In genomic region chr22:24474221-24474620, GRCh38 we compare ENCODE assay signal across 13 cellular contexts. TPM values are rescaled to one million over a fixed set of nuclear protein-coding genes. Genes with fewer than 3 reads are reported as not detected.
DNase-seq lines count a peak whose midpoint lies in the region; ATAC-seq, FAIRE-seq and TF ChIP-seq lines count a peak whose summit lies in the region.
"Had no signal": no experiment of that assay in that cellular context is flagged by ENCODE, and none has a peak within 500 bp of the region (broad histone marks: within the 10 kb centered on the region; RNA-seq: fewer than 3 reads in every experiment).

No MANE protein-coding gene starts in this region.

- POLR2A ChIA-PET in A549 (lab: Yijun Ruan, JAX) (no interaction called here), HEK293 (lab: Yijun Ruan, JAX) (no interaction called here)

- TF ChIP-seq EP300 in A549 (IDR thresholded peaks at IDR 0.05): no peak

- no peak for TF ChIP-seq CTCF in A549 (IDR thresholded peaks at IDR 0.05)
- TF ChIP-seq CTCF in HEK293 (tag by site-specific recombination; IDR thresholded peaks at IDR 0.05): no peak
- TF ChIP-seq CTCF in astrocyte of the spinal cord (IDR thresholded peaks at IDR 0.05; ENCODE audit: low read depth, low read length): no peak
- no peak for TF ChIP-seq CTCF in kidney epithelial cell (IDR thresholded peaks at IDR 0.05; ENCODE audit: insufficient read depth, low read length, poor library complexity, severe bottlenecking)

- TF ChIP-seq RAD21 in A549 (conservative IDR thresholded peaks at IDR 0.05 in 1 of 2, IDR thresholded peaks at IDR 0.05 in 1 of 2): no peak

- CTCF ChIA-PET in A549 (lab: Yijun Ruan, JAX): interaction anchor here (1.0 to 2.2 kb wide), 2 partner anchors 9 to 29 kb away, joined by 6 to 7 read pairs; no protein-coding TSS in a partner anchor
- CTCF ChIA-PET in HEK293 (lab: Yijun Ruan, JAX): interaction anchor here (0.6 to 1.5 kb wide), 6 partner anchors 12 to 53 kb away, joined by 3 to 5 read pairs (median 4); no protein-coding TSS in a partner anchor

- in situ Hi-C loops in astrocyte of the spinal cord (cut with HindIII; ENCODE audit: low sequenced_read_pairs): no loop called here

- H3K36me3 ChIP-seq in HEK293 (ENCODE audit: control insufficient read depth in 2 of 2, insufficient read depth in 1 of 2, low read length in 2 of 2) (no peaks in the 10 kb centered on the region), kidney epithelial cell (ENCODE audit: control insufficient read depth, insufficient read depth, low read length) (no peaks in the 10 kb centered on the region)
- H3K36me3 ChIP-seq: vagina had no signal

- no peaks in the 10 kb centered on the region for H3K9me3 ChIP-seq in A549
- H3K9me3 ChIP-seq in HEK293 (ENCODE audit: control insufficient read depth, insufficient read depth, low read depth, low read length): no peaks in the 10 kb centered on the region
- H3K9me3 ChIP-seq: vagina had no signal

- H3K27ac ChIP-seq in A549: peak overlapping the region; percentile 35 to 72; a peak in 4 of 6 replicates
- no peak overlapping the region for H3K27ac ChIP-seq in HEK293 (ENCODE audit: extremely low read depth, low read depth, low read length)
- H3K27ac ChIP-seq: vagina had no signal

- H3K4me3 ChIP-seq in A549 (no peak overlapping the region), HEK293 (ENCODE audit: low read depth, low read length) (no peak overlapping the region), astrocyte of the spinal cord (ENCODE audit: low read depth, low read length) (no peak overlapping the region), kidney epithelial cell (ENCODE audit: low read depth, low read length) (no peak overlapping the region)
- H3K4me3 ChIP-seq: vagina had no signal

- DNase-seq in A549 (ENCODE audit: low read depth in 1 of 2, low spot score in 1 of 2) (peak in 1 of 2 experiments; percentile 36), astrocyte of the spinal cord (ENCODE audit: low read depth, low spot score) (peak; percentile 89), kidney epithelial cell (ENCODE audit: low read depth) (peak; percentile 81), DMS 273 treated with DMSO at 0.1 percent for 48 hours (lab: John Stamatoyannopoulos, UW) (no peak), NOMO-1 treated with DMSO at 0.1 percent for 48 hours (lab: John Stamatoyannopoulos, UW; ENCODE audit: unreplicated experiment) (no peak)
- DNase-seq in activated T-cell treated with anti-CD3 and anti-CD28 coated beads, Interleukin-2, amount 50 U/mL, for 1 hour: no peak
- DNase-seq: activated B cell treated with CpG ODN at 0.5 μM for 24 hours; C1 segment of cervical spinal cord; natural killer cell; NK-92 treated with Interleukin-12 subunit alpha and Interleukin-12 subunit beta, amount 100 ng/mL, for 24 hours had no signal

- no peak for FAIRE-seq in A549 (lab: Jason Lieb, UNC)

- TF ChIP-seq POLR2A in A549 (IDR thresholded peaks at IDR 0.05; ENCODE audit: low read length): no peak

- ATAC-seq in A549 (peak; percentile 73 to 76), GM19023 (IDR thresholded peaks at IDR 0.05; ENCODE audit: unreplicated experiment) (no peak)
- ATAC-seq: natural killer cell had no signal

- WGBS in A549 (ENCODE audit: missing lambda C conversion rate): 15% methylated on average over 3 of the region's 3 CpGs

- H3K27me3 ChIP-seq in kidney epithelial cell (ENCODE audit: control insufficient read depth, insufficient read depth, low read length): no peaks in the 10 kb centered on the region
- H3K27me3 ChIP-seq: vagina had no signal

- H3K4me1 ChIP-seq in A549 (peaks cover 14% of the 10 kb centered on the region), HEK293 (ENCODE audit: control insufficient read depth, insufficient read depth, low read length) (no peaks in the 10 kb centered on the region)
- H3K4me1 ChIP-seq: vagina had no signal

- peak overlapping the region; percentile 62 for H3K4me2 ChIP-seq in A549

TF ChIP-seq in A549, 52 proteins besides CTCF, POLR2A, EP300 and RAD21:
- TF ChIP-seq SMC3 (IDR thresholded peaks at IDR 0.05): no peak
- TF ChIP-seq FOXS1 (CRISPR knock-in tag; IDR thresholded peaks at IDR 0.05): no peak
- no peak for TF ChIP-seq HDAC2 (IDR thresholded peaks at IDR 0.05)
- TF ChIP-seq MYC (IDR thresholded peaks at IDR 0.05; ENCODE audit: borderline replicate concordance, low read length): no peak
- no peak for TF ChIP-seq CHD4 (IDR thresholded peaks at IDR 0.05; ENCODE audit: borderline replicate concordance)
- TF ChIP-seq JUN (IDR thresholded peaks at IDR 0.05): no peak
- TF ChIP-seq CEBPB (IDR thresholded peaks at IDR 0.05): no peak

TF ChIP-seq in HEK293, 187 proteins besides CTCF, POLR2A, EP300 and RAD21:
- TF ChIP-seq ZBTB49 (tag by site-specific recombination; IDR thresholded peaks at IDR 0.05; ENCODE audit: low read depth) (no peak), ZNF596 (tag by site-specific recombination; IDR thresholded peaks at IDR 0.05) (no peak), PRDM1 (tag by site-specific recombination; IDR thresholded peaks at IDR 0.05) (0 out of 2 replicates have a peak, but pooled peaks have one; percentile 35)

RNA-seq across cellular contexts. Expression of gene UPB1, which starts 20.9 kb away (rescaled TPM):
- polyA plus RNA-seq in A549 (2011; rRNA removed) (0.05 TPM in 1 of 2 replicates, not detected in the other), A549 (2017; fragmentation: RNase III; extraction: RNeasy Plus Mini Kit Qiagen cat#74134 plus additional on column Dnase treatment) (0.04 to 0.07 TPM (median 0.04 TPM) in 3 replicates)
- 0.01 TPM in 1 of 2 replicates, not detected in the other for polyA plus RNA-seq in A549 (2012; cell fraction: cytosol; rRNA removed)
- polyA plus RNA-seq in A549 (2012; cell fraction: nucleus; rRNA removed): 0.02 TPM in 1 of 2 replicates, not detected in the other
- polyA minus RNA-seq in A549 (2011; rRNA and poly(A)+ RNA removed): not detected in 2 replicates
- not detected in 2 replicates for total RNA-seq in kidney epithelial cell
- total RNA-seq: vagina had no signal

RNA-seq across cellular contexts. Expression of gene ADORA2A, which starts 46.8 kb away (rescaled TPM):
- polyA plus RNA-seq in A549 (2011; rRNA removed): 0.48 and 0.99 TPM in 2 replicates
- 1.2 and 1.8 TPM in 2 replicates for polyA plus RNA-seq in A549 (2012; cell fraction: cytosol; rRNA removed)
- 4.1 and 6.9 TPM in 2 replicates for polyA plus RNA-seq in A549 (2012; cell fraction: nucleus; rRNA removed)
- polyA plus RNA-seq in A549 (2017; fragmentation: RNase III; extraction: RNeasy Plus Mini Kit Qiagen cat#74134 plus additional on column Dnase treatment): 1.5 to 1.9 TPM (median 1.8 TPM) in 3 replicates
- polyA minus RNA-seq in A549 (2011; rRNA and poly(A)+ RNA removed): 1.6 and 4.1 TPM in 2 replicates
- total RNA-seq in kidney epithelial cell: 0.21 and 0.46 TPM in 2 replicates

Comparison
In these comparisons a context has a peak if more than half of its experiments do, and no peak if none do; other contexts are left out.
1. DNase-seq: peak in astrocyte of the spinal cord (single experiment) and kidney epithelial cell (single experiment); none in activated T-cell treated with anti-CD3 and anti-CD28 coated beads, Interleukin-2, amount 50 U/mL, for 1 hour (single experiment), DMS 273 treated with DMSO at 0.1 percent for 48 hours (single experiment) and NOMO-1 treated with DMSO at 0.1 percent for 48 hours (single experiment).